ENCODE assay signal across 8 cellular contexts in the genomic region with DNA sequence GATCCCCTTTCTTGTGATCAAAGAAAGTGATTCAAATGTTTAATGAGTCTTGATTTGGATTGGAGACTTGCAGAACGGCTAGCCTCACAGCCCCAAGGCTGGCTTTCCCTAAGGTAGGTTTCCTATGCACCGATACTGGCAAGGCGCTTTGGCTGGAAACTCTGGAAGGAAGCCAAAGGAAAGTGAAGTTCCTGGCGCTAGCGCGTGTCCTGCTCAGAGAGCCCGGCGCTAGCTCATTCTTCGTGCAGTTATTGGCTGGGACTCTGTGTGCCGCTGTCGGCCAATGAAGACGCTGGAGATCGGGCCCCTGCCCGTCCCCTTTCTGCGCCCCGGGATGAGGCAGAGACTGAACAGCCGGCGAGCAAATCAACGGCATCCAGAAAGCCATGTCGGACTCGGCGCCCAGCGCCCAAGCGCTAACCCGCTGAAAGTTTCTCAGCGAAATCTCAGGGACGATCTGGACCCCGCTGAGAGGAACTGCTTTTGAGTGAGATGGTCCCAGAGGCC. TPM values are rescaled to one million over a fixed set of nuclear protein-coding genes. Genes with fewer than 3 reads are reported as not detected.
DNase-seq lines count a peak whose midpoint lies in the region; TF ChIP-seq lines count a peak whose summit lies in the region.

A gene (plus strand): TSS at position 342 of the 507 bp plus-strand sequence. CDS start 151 bp downstream, at position 493.

- H2AFZ ChIP-seq in MM.1S (ENCODE audit: low read length) (peak within 1 kb of the TSS; percentile 75), SK-N-SH (ENCODE audit: low read depth) (peak within 1 kb of the TSS; percentile 82)

- H3K27me3 ChIP-seq in MM.1S (replicated peaks; ENCODE audit: insufficient read depth, low read length) (no peaks in the 10 kb centered on the region), SK-N-SH (ENCODE audit: insufficient read depth) (no peaks in the 10 kb centered on the region), iPS-15b (ENCODE audit: control insufficient read depth, insufficient read depth, low read length) (peaks cover 31% of the 10 kb centered on the region)

- CTCF ChIA-PET in SK-N-SH (lab: Yijun Ruan, JAX) (interaction anchor here (0.6 to 8.6 kb wide), 22 partner anchors 9 to 354 kb away, joined by 3 to 117 read pairs (median 4); a partner anchor contains a TSS), MCF 10A (lab: Yijun Ruan, JAX) (interaction anchor here (0.6 to 4.8 kb wide), 32 partner anchors 8 to 602 kb away, joined by 3 to 75 read pairs (median 5); a partner anchor contains a TSS)

- H3K9me3 ChIP-seq in MM.1S (replicated peaks; ENCODE audit: insufficient read depth, low read length) (no peaks in the 10 kb centered on the region), SK-N-SH (no peaks in the 10 kb centered on the region), iPS-15b (ENCODE audit: control insufficient read depth, insufficient read depth, low read length) (no peaks in the 10 kb centered on the region)

- intact Hi-C loops in MCF 10A (cut with micrococcal nuclease) = loop anchor here (1.0 to 2.0 kb wide), 4 partner anchors 34 to 253 kb away; a partner anchor contains a TSS

- no peak within 1 kb of the TSS for H3K27ac ChIP-seq in MM.1S (ENCODE audit: low read length)
- H3K27ac ChIP-seq in SK-N-SH (ENCODE audit: low read depth in 2 of 2, low read length in 1 of 2) = peak within 1 kb of the TSS; percentile 92 to 94

- H3K36me3 ChIP-seq in MM.1S (replicated peaks; ENCODE audit: insufficient read depth, low read length) = no peaks in the 10 kb centered on the region
- peaks cover 0 to 23% of the 10 kb centered on the region in 2 experiments for H3K36me3 ChIP-seq in SK-N-SH (replicated peaks in 1 of 2; ENCODE audit: control insufficient read depth in 1 of 2, insufficient read depth in 2 of 2, low read length in 1 of 2)
- H3K36me3 ChIP-seq in iPS-15b (ENCODE audit: control insufficient read depth, insufficient read depth, low read length) = no peaks in the 10 kb centered on the region

- H3K9ac ChIP-seq in MM.1S (ENCODE audit: low read length) (peak within 1 kb of the TSS; percentile 22; the same call in 1 of the 2 replicates), SK-N-SH (peak within 1 kb of the TSS; percentile 83), iPS-15b (ENCODE audit: low read depth, low read length) (peak within 1 kb of the TSS; percentile 5)

- TF ChIP-seq EP300 in SK-N-SH (IDR thresholded peaks at IDR 0.05; ENCODE audit: borderline replicate concordance in 1 of 2, low read depth in 1 of 2, low read length in 1 of 2) = peak in 1 of 2 experiments; percentile 38; a peak in 1 of 4 replicates

- no peaks in the 10 kb centered on the region for H3F3A ChIP-seq in MM.1S (ENCODE audit: insufficient read depth, low read length)
- H3F3A ChIP-seq in SK-N-SH (replicated peaks; ENCODE audit: insufficient read depth) = peaks cover 25% of the 10 kb centered on the region

- H3K9me3 Mint-ChIP-seq in MCF 10A (ENCODE audit: unreplicated experiment) = no peaks in the 10 kb centered on the region

- no peaks in the 10 kb centered on the region for H4K20me1 ChIP-seq in MM.1S (ENCODE audit: insufficient read depth, low read length)
- H4K20me1 ChIP-seq in SK-N-SH (ENCODE audit: insufficient read depth) = peaks cover 38% of the 10 kb centered on the region

- H3K4me3 Mint-ChIP-seq in MCF 10A (ENCODE audit: unreplicated experiment) = peak within 1 kb of the TSS; percentile 94

- H3K4me1 ChIP-seq in MM.1S (ENCODE audit: low read length) (peaks cover 5% of the 10 kb centered on the region), SK-N-SH (ENCODE audit: control insufficient read depth in 1 of 2, insufficient read depth in 2 of 2, low read depth in 1 of 2, low read length in 1 of 2) (peaks cover 6 to 34% of the 10 kb centered on the region in 2 experiments; a peak in 3 of 4 replicates), iPS-15b (ENCODE audit: control insufficient read depth, insufficient read depth, low read length) (peaks cover 12% of the 10 kb centered on the region)

- H3K4me2 ChIP-seq in MM.1S (ENCODE audit: low read depth, low read length) (peak within 1 kb of the TSS; percentile 97), SK-N-SH (peak within 1 kb of the TSS; percentile 97)

- no peaks in the 10 kb centered on the region for H3K27me3 Mint-ChIP-seq in MCF 10A (ENCODE audit: insufficient read depth, unreplicated experiment)

- no TSS peak for BruUV-seq in MCF 10A (replicated peaks; lab: Mats Ljungman, UMichigan)

- H3K4me3 ChIP-seq in MM.1S (ENCODE audit: low read length) (peak within 1 kb of the TSS; percentile 62), SK-N-SH (ENCODE audit: low read depth in 2 of 2, low read length in 1 of 2) (peak within 1 kb of the TSS; percentile 82 to 85), iPS-15b (ENCODE audit: low read depth, low read length) (peak within 1 kb of the TSS; percentile 95)

- DNase-seq in HCEC 1CT (peak; percentile 97), MM.1S (peak; percentile 86), SK-N-SH (peak; percentile 90), MCF 10A (ENCODE audit: unreplicated experiment) (peak; percentile 98), retina (peak; percentile 92)
- no peak for DNase-seq in effector CD8-positive, alpha-beta T cell (lab: John Stamatoyannopoulos, UW)

- peaks cover 28% of the 10 kb centered on the region for H3K36me3 Mint-ChIP-seq in MCF 10A (ENCODE audit: insufficient read depth, unreplicated experiment)

- TF ChIP-seq CTCF in GM12872 (IDR thresholded peaks at IDR 0.05; ENCODE audit: insufficient read depth, low read depth, low read length) (peak; percentile 63), MM.1S (IDR thresholded peaks at IDR 0.05; ENCODE audit: low read length) (peak; percentile 52), SK-N-SH (IDR thresholded peaks at IDR 0.05) (peak; percentile 45), MCF 10A (IDR thresholded peaks at IDR 0.05; ENCODE audit: unreplicated experiment) (peak; percentile 55)

- 0% methylated on average over 15 of the region's 28 CpGs for WGBS in SK-N-SH (ENCODE audit: low lambda C conversion rate)

- peaks cover 18% of the 10 kb centered on the region for H3K4me1 Mint-ChIP-seq in MCF 10A (ENCODE audit: insufficient read depth, unreplicated experiment)

- peak; percentile 85 for TF ChIP-seq RAD21 in SK-N-SH (IDR thresholded peaks at IDR 0.05; ENCODE audit: low read length)

- H3K9me2 ChIP-seq in MM.1S (replicated peaks; ENCODE audit: insufficient read depth, low read length) = no peaks in the 10 kb centered on the region
- no peaks in the 10 kb centered on the region for H3K9me2 ChIP-seq in SK-N-SH

- H3K79me2 ChIP-seq in MM.1S (ENCODE audit: low read length) (no peaks in the 10 kb centered on the region), SK-N-SH (ENCODE audit: insufficient read depth) (peaks cover 42% of the 10 kb centered on the region)

- POLR2A ChIA-PET in SK-N-SH (lab: Yijun Ruan, JAX) (interaction anchor here (0.9 to 1.9 kb wide), 5 partner anchors 10 to 82 kb away, joined by 3 to 14 read pairs (median 12); a partner anchor contains a TSS), MCF 10A (lab: Yijun Ruan, JAX) (interaction anchor here (0.6 to 4.5 kb wide), 19 partner anchors 11 to 435 kb away, joined by 3 to 82 read pairs (median 6); a partner anchor contains a TSS)

- peak within 1 kb of the TSS; percentile 84 for H3K27ac Mint-ChIP-seq in MCF 10A (ENCODE audit: low read depth, unreplicated experiment)

TF ChIP-seq in SK-N-SH, 30 proteins besides CTCF, POLR2A, EP300 and RAD21 (continues in another document):
- TF ChIP-seq NFIC (IDR thresholded peaks at IDR 0.05; ENCODE audit: borderline replicate concordance) = peak; percentile 88
- no peak for TF ChIP-seq FOXM1 (IDR thresholded peaks at IDR 0.05; ENCODE audit: low read depth)
- peak; percentile 62; the same call in 1 of the 2 replicates for TF ChIP-seq YY1 (IDR thresholded peaks at IDR 0.05; ENCODE audit: low read depth)
- TF ChIP-seq MEF2A (IDR thresholded peaks at IDR 0.05; ENCODE audit: borderline replicate concordance, low read depth) = no peak
- TF ChIP-seq RXRA (IDR thresholded peaks at IDR 0.05; ENCODE audit: borderline replicate concordance, low read depth) = no peak
- TF ChIP-seq, protein P1, sequence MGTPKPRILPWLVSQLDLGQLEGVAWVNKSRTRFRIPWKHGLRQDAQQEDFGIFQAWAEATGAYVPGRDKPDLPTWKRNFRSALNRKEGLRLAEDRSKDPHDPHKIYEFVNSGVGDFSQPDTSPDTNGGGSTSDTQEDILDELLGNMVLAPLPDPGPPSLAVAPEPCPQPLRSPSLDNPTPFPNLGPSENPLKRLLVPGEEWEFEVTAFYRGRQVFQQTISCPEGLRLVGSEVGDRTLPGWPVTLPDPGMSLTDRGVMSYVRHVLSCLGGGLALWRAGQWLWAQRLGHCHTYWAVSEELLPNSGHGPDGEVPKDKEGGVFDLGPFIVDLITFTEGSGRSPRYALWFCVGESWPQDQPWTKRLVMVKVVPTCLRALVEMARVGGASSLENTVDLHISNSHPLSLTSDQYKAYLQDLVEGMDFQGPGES (IDR thresholded peaks at IDR 0.05; ENCODE audit: low read depth, low read length) = no peak
- TF ChIP-seq GABPA (IDR thresholded peaks at IDR 0.05; ENCODE audit: low read depth) = peak; percentile 5; the same call in 1 of the 2 replicates
- peak; percentile 61 for TF ChIP-seq SMC3 (IDR thresholded peaks at IDR 0.05; ENCODE audit: low read depth, low read length)
- TF ChIP-seq TEAD4 (IDR thresholded peaks at IDR 0.05; ENCODE audit: borderline replicate concordance, insufficient read depth) = no peak
- TF ChIP-seq FOXJ3 (CRISPR knock-in tag; IDR thresholded peaks at IDR 0.05) = no peak
- TF ChIP-seq FOSL2 (IDR thresholded peaks at IDR 0.05; ENCODE audit: borderline replicate concordance, low read depth) = no peak
- 0 out of 2 replicates have a peak, but pooled peaks have one; percentile 68 for TF ChIP-seq TAF1 (IDR thresholded peaks at IDR 0.05; ENCODE audit: borderline replicate concordance, low read depth, low read length)
- TF ChIP-seq, protein P2, sequence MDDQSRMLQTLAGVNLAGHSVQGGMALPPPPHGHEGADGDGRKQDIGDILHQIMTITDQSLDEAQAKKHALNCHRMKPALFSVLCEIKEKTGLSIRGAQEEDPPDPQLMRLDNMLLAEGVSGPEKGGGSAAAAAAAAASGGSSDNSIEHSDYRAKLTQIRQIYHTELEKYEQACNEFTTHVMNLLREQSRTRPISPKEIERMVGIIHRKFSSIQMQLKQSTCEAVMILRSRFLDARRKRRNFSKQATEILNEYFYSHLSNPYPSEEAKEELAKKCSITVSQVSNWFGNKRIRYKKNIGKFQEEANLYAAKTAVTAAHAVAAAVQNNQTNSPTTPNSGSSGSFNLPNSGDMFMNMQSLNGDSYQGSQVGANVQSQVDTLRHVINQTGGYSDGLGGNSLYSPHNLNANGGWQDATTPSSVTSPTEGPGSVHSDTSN (IDR thresholded peaks at IDR 0.05) = peak; percentile 72

RNA-seq across cellular contexts. Expression of the gene that starts here (rescaled TPM):
- polyA plus RNA-seq in SK-N-SH (2012; rRNA removed) = 55.8 and 97.0 TPM in 2 replicates
- polyA plus RNA-seq in SK-N-SH (2012; cell fraction: cytosol; rRNA removed) = 63.1 and 99.3 TPM in 2 replicates
- polyA plus RNA-seq in SK-N-SH (2012; cell fraction: nucleus; rRNA removed) = 87.3 and 94.5 TPM in 2 replicates
- 17.3 and 31.7 TPM in 2 replicates for total RNA-seq in MCF 10A (2022)

Comparison
In these comparisons a context has a peak if more than half of its experiments do, and no peak if none do; other contexts are left out.
1. H3K9ac ChIP-seq: peak in every context shown above with its lines; median percentile 83 in SK-N-SH; 22 in MM.1S; 5 in iPS-15b.